Comparison of ENCODE assay signal across 8 cellular contexts in the genomic region with DNA sequence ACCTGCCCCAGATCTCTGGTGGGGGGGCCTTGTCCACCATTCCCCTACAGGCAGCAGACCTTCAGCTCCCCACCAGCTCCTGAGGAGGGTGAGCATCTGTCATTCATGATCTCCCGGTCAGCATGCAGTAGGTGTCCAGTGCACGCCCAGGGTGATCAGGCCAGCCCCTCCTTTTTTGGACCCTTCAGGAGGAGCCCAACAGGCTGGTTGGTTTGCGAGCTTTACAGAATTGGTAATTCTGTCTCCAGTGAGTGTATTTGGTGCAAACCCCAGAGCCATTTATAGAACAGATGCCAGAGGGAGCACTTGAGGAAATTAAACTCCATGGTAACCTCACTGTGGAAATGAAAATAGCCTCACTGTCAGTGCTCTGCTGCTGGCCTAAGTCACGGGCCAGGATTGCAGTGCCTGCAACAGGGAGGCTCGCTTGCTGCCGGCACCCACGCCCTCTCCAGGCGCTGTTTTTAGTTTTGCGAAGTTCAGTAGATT. TPM values are rescaled to one million over a fixed set of nuclear protein-coding genes. Genes with fewer than 3 reads are reported as not detected.
A peak's percentile ranks its signal among the peaks of the same experiment; 100 is the strongest.
DNase-seq lines count a peak whose midpoint lies in the region; ATAC-seq and TF ChIP-seq lines count a peak whose summit lies in the region.

No MANE protein-coding gene starts in this region.

- no peaks in the 10 kb centered on the region for H3K27me3 Mint-ChIP-seq in activated T-cell treated with anti-CD3 and anti-CD28 coated beads, Interleukin-2, amount 50 U/mL, for 72 hours (ENCODE audit: low read depth)
- no peaks in the 10 kb centered on the region for H3K27me3 Mint-ChIP-seq in activated CD8-positive, alpha-beta T cell treated with anti-CD3 and anti-CD28 coated beads for 36 hours

- DNase-seq in DMS79 treated with DMSO at 0.1 percent for 48 hours (lab: John Stamatoyannopoulos, UW) (peak; percentile 62), NCI-H69 (lab: John Stamatoyannopoulos, UW) (peak; percentile 81), fibroblast of peridontal ligament (ENCODE audit: extremely low read depth) (peak; percentile 84), pons (ENCODE audit: low spot score) (peak; percentile 61), GM13976 (ENCODE audit: low spot score) (no peak)
- DNase-seq in activated T-cell treated with anti-CD3 and anti-CD28 coated beads, Interleukin-2, amount 50 U/mL, for 72 hours: no peak
- no peak for DNase-seq in activated CD8-positive, alpha-beta T cell treated with anti-CD3 and anti-CD28 coated beads for 36 hours

- peaks cover 5% of the 10 kb centered on the region for H3K4me1 Mint-ChIP-seq in activated T-cell treated with anti-CD3 and anti-CD28 coated beads, Interleukin-2, amount 50 U/mL, for 72 hours (ENCODE audit: low read depth)
- peaks cover 4% of the 10 kb centered on the region for H3K4me1 Mint-ChIP-seq in activated CD8-positive, alpha-beta T cell treated with anti-CD3 and anti-CD28 coated beads for 36 hours (ENCODE audit: low read depth)

- CTCF ChIA-PET in activated CD8-positive, alpha-beta T cell treated with anti-CD3 and anti-CD28 coated beads for 36 hours (lab: Charles Lee): no interaction called here

- intact Hi-C loops in activated CD8-positive, alpha-beta T cell treated with anti-CD3 and anti-CD28 coated beads for 36 hours (cut with micrococcal nuclease): no loop called here

- H3K4me3 Mint-ChIP-seq in activated T-cell treated with anti-CD3 and anti-CD28 coated beads, Interleukin-2, amount 50 U/mL, for 72 hours: no peak overlapping the region
- no peak overlapping the region for H3K4me3 Mint-ChIP-seq in activated CD8-positive, alpha-beta T cell treated with anti-CD3 and anti-CD28 coated beads for 36 hours

- H3K36me3 Mint-ChIP-seq in activated T-cell treated with anti-CD3 and anti-CD28 coated beads, Interleukin-2, amount 50 U/mL, for 72 hours (ENCODE audit: insufficient read depth in 2 of 2): no peaks in the 10 kb centered on the region
- H3K36me3 Mint-ChIP-seq in activated CD8-positive, alpha-beta T cell treated with anti-CD3 and anti-CD28 coated beads for 36 hours (ENCODE audit: low read depth): no peaks in the 10 kb centered on the region

- TF ChIP-seq CTCF in activated CD8-positive, alpha-beta T cell treated with anti-CD3 and anti-CD28 coated beads for 36 hours (IDR thresholded peaks at IDR 0.05): no peak
- TF ChIP-seq CTCF in GM13976 (IDR thresholded peaks at IDR 0.05; ENCODE audit: borderline replicate concordance, control extremely low read depth, extremely low read depth, insufficient read depth, missing control alignments): no peak

- in situ Hi-C loops in GM13976 (cut with MboI; ENCODE audit: low sequenced_read_pairs, unreplicated experiment): no loop called here

- peaks cover 5 to 6% of the 10 kb centered on the region in 2 donors for H3K9me3 Mint-ChIP-seq in activated T-cell treated with anti-CD3 and anti-CD28 coated beads, Interleukin-2, amount 50 U/mL, for 72 hours
- H3K9me3 Mint-ChIP-seq in activated CD8-positive, alpha-beta T cell treated with anti-CD3 and anti-CD28 coated beads for 36 hours: peaks cover 5% of the 10 kb centered on the region

- no peak overlapping the region for H3K27ac Mint-ChIP-seq in activated T-cell treated with anti-CD3 and anti-CD28 coated beads, Interleukin-2, amount 50 U/mL, for 72 hours
- H3K27ac Mint-ChIP-seq in activated CD8-positive, alpha-beta T cell treated with anti-CD3 and anti-CD28 coated beads for 36 hours: no peak overlapping the region

- ATAC-seq in activated T-cell treated with anti-CD3 and anti-CD28 coated beads, Interleukin-2, amount 50 U/mL, for 72 hours (replicated peaks in 1 of 2): no peak
- ATAC-seq in activated CD8-positive, alpha-beta T cell treated with anti-CD3 and anti-CD28 coated beads for 36 hours: no peak
- no peak for ATAC-seq in activated CD4-positive, CD25-positive, alpha-beta regulatory T cell treated with anti-CD3 and anti-CD28 coated beads, Interleukin-2, amount 50 U/mL, for 24 hours

- POLR2A ChIA-PET in activated CD8-positive, alpha-beta T cell treated with anti-CD3 and anti-CD28 coated beads for 36 hours (lab: Charles Lee): interaction anchor here (0.7 kb wide), 1 partner anchor 545 kb away, joined by 3 read pairs; no protein-coding TSS in a partner anchor

RNA-seq across cellular contexts. Expression of a gene that starts 23.4 kb away (rescaled TPM):
- total RNA-seq in activated T-cell treated with anti-CD3 and anti-CD28 coated beads, Interleukin-2, amount 50 U/mL, for 72 hours: 1 to 10 TPM in 1 of 2 donors, under 1 TPM in 1; 0.70 to 1.1 TPM
- total RNA-seq in activated CD8-positive, alpha-beta T cell treated with anti-CD3 and anti-CD28 coated beads for 36 hours: 1 to 10 TPM; 1.7 to 2.8 TPM

Comparison
In these comparisons a context has a peak if more than half of its experiments do, and no peak if none do; other contexts are left out.
1. DNase-seq: peak in DMS79 treated with DMSO at 0.1 percent for 48 hours (single experiment), NCI-H69 (single experiment), fibroblast of peridontal ligament (single experiment) and pons (single experiment); none in activated T-cell treated with anti-CD3 and anti-CD28 coated beads, Interleukin-2, amount 50 U/mL, for 72 hours (0 of 2), activated CD8-positive, alpha-beta T cell treated with anti-CD3 and anti-CD28 coated beads for 36 hours (single experiment) and GM13976 (single experiment).